1 cellular context compared by ENCODE assay signal in the genomic region with DNA sequence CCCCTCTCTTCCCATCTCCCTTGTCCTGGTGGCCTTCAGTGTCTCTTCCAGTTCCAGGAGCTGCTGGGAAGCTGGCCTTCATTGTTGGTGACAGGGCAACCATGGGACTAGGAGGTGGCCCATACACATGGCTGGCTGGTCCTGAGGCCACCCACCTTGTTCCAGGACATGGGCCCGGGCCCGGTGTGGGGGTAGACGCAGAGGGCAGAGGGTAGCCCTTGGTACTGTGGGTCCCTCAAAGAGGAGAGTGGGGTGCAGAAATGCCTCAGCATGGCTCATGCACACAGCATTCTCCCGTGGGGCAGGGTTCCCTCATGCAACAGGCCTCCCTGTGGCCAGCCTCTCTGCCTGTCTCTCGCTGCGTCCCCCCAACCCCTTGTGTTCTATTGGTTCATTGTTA.
TF ChIP-seq lines count a peak whose summit lies in the region.

No MANE protein-coding gene starts in this region.

TF ChIP-seq in WTC11, 78 proteins besides CTCF, POLR2A, EP300 and RAD21:
- no peak for TF ChIP-seq GABPB1 (CRISPR knock-in tag; IDR thresholded peaks at IDR 0.05)
- TF ChIP-seq CREB1 (CRISPR knock-in tag; IDR thresholded peaks at IDR 0.05), result no peak
- TF ChIP-seq FOXJ3 (CRISPR knock-in tag; IDR thresholded peaks at IDR 0.05; ENCODE audit: borderline replicate concordance), result no peak
- no peak for TF ChIP-seq NR3C1 (CRISPR knock-in tag; conservative IDR thresholded peaks at IDR 0.05; ENCODE audit: low read depth)
- no peak for TF ChIP-seq ZNF219 (CRISPR knock-in tag; IDR thresholded peaks at IDR 0.05; ENCODE audit: borderline replicate concordance)
- no peak for TF ChIP-seq OVOL2 (CRISPR knock-in tag; IDR thresholded peaks at IDR 0.05; ENCODE audit: borderline replicate concordance)
- TF ChIP-seq ZNF121 (CRISPR knock-in tag; IDR thresholded peaks at IDR 0.05), result no peak
- no peak for TF ChIP-seq ZNF416 (CRISPR knock-in tag; IDR thresholded peaks at IDR 0.05)
- TF ChIP-seq, protein P1, sequence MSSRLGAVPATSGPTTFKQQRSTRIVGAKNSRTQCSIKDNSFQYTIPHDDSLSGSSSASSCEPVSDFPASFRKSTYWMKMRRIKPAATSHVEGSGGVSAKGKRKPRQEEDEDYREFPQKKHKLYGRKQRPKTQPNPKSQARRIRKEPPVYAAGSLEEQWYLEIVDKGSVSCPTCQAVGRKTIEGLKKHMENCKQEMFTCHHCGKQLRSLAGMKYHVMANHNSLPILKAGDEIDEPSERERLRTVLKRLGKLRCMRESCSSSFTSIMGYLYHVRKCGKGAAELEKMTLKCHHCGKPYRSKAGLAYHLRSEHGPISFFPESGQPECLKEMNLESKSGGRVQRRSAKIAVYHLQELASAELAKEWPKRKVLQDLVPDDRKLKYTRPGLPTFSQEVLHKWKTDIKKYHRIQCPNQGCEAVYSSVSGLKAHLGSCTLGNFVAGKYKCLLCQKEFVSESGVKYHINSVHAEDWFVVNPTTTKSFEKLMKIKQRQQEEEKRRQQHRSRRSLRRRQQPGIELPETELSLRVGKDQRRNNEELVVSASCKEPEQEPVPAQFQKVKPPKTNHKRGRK (CRISPR knock-in tag; IDR thresholded peaks at IDR 0.05; ENCODE audit: borderline replicate concordance), result no peak
- TF ChIP-seq, protein P2, sequence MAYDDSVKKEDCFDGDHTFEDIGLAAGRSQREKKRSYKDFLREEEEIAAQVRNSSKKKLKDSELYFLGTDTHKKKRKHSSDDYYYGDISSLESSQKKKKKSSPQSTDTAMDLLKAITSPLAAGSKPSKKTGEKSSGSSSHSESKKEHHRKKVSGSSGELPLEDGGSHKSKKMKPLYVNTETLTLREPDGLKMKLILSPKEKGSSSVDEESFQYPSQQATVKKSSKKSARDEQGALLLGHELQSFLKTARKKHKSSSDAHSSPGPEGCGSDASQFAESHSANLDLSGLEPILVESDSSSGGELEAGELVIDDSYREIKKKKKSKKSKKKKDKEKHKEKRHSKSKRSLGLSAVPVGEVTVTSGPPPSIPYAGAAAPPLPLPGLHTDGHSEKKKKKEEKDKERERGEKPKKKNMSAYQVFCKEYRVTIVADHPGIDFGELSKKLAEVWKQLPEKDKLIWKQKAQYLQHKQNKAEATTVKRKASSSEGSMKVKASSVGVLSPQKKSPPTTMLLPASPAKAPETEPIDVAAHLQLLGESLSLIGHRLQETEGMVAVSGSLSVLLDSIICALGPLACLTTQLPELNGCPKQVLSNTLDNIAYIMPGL (CRISPR knock-in tag; IDR thresholded peaks at IDR 0.05), result no peak
- no peak for TF ChIP-seq CBFB (CRISPR knock-in tag; IDR thresholded peaks at IDR 0.05; ENCODE audit: low read depth)
- TF ChIP-seq JAZF1 (CRISPR knock-in tag; IDR thresholded peaks at IDR 0.05), result no peak
- TF ChIP-seq SMAD4 (CRISPR knock-in tag; IDR thresholded peaks at IDR 0.05), result no peak
